Comparison of ENCODE assay signal across 1 cellular context in genomic region chr7:6551016-6551511, GRCh38.
TF ChIP-seq lines count a peak whose summit lies in the region.

Gene GRID2IP (minus strand): TSS chr7:6551461. CDS start chr7:6551436, 25 bp downstream.

TF ChIP-seq in K562, 482 proteins besides CTCF, POLR2A, EP300 and RAD21 (continued from another document):
- TF ChIP-seq, protein P1, sequence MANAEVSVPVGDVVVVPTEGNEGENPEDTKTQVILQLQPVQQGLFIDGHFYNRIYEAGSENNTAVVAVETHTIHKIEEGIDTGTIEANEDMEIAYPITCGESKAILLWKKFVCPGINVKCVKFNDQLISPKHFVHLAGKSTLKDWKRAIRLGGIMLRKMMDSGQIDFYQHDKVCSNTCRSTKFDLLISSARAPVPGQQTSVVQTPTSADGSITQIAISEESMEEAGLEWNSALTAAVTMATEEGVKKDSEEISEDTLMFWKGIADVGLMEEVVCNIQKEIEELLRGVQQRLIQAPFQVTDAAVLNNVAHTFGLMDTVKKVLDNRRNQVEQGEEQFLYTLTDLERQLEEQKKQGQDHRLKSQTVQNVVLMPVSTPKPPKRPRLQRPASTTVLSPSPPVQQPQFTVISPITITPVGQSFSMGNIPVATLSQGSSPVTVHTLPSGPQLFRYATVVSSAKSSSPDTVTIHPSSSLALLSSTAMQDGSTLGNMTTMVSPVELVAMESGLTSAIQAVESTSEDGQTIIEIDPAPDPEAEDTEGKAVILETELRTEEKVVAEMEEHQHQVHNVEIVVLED (CRISPR knock-in tag; IDR thresholded peaks at IDR 0.05): no peak
- TF ChIP-seq RBBP5 (IDR thresholded peaks at IDR 0.05; ENCODE audit: borderline replicate concordance, insufficient read depth, low read length, poor library complexity, severe bottlenecking): no peak
